In genomic region chr19:49146408-49146770, GRCh38 we compare ENCODE assay signal across 12 cellular contexts. TPM values are rescaled to one million over a fixed set of nuclear protein-coding genes. Genes with fewer than 3 reads are reported as not detected.
DNase-seq lines count a peak whose midpoint lies in the region; TF ChIP-seq lines count a peak whose summit lies in the region.
"Not testable (repeated sequence)": the region's sequence is repeated elsewhere in the genome, so short reads cannot be mapped to it uniquely, and the experiment has no call there.
"Had no signal": no experiment of that assay in that cellular context is flagged by ENCODE, and none has a peak within 500 bp of the region (broad histone marks: within the 10 kb centered on the region; RNA-seq: fewer than 3 reads in every experiment).

No MANE protein-coding gene starts in this region.

- H3K27me3 ChIP-seq in BLaER1; HUES6 (ENCODE audit: control insufficient read depth, insufficient read depth, low read length); SU-DHL-6 (ENCODE audit: low read length); osteoblast (ENCODE audit: insufficient read depth, low read length): not testable (repeated sequence)

- not testable (repeated sequence) for H3K27me3 Mint-ChIP-seq in brain

- peaks cover 55% of the 10 kb centered on the region for H3K4me1 Mint-ChIP-seq in brain

- H4K20me1 ChIP-seq in BLaER1; SU-DHL-6 (ENCODE audit: low read depth, low read length); osteoblast (ENCODE audit: insufficient read depth, low read length): not testable (repeated sequence)

- peaks cover 62% of the 10 kb centered on the region for H3K4me1 ChIP-seq in BLaER1
- peaks cover 19% of the 10 kb centered on the region for H3K4me1 ChIP-seq in HUES6 (ENCODE audit: control insufficient read depth, insufficient read depth, low read length)
- peaks cover 34% of the 10 kb centered on the region for H3K4me1 ChIP-seq in osteoblast (ENCODE audit: insufficient read depth, low read length)

- H3K27ac Mint-ChIP-seq in brain = peak overlapping the region; percentile 56 to 96 (median 89)

- H3K4me3 ChIP-seq in BLaER1; SU-DHL-6 (ENCODE audit: insufficient read depth, low read length, poor library complexity, severe bottlenecking): not testable (repeated sequence)
- H3K4me3 ChIP-seq in HUES6 (ENCODE audit: low read depth, low read length) = peak overlapping the region; percentile 53
- H3K4me3 ChIP-seq in osteoblast (ENCODE audit: insufficient read depth, low read length) = peak overlapping the region; percentile 72

- H3K9me3 ChIP-seq in BLaER1; HUES6 (ENCODE audit: control insufficient read depth, insufficient read depth, low read depth, low read length); SU-DHL-6 (ENCODE audit: insufficient read depth, low read length); osteoblast (ENCODE audit: low read depth, low read length): not testable (repeated sequence)

- not testable (repeated sequence) for TF ChIP-seq CTCF in SU-DHL-6 (IDR thresholded peaks at IDR 0.05; ENCODE audit: insufficient read depth, low read length, poor library complexity, severe bottlenecking); brain (conservative IDR thresholded peaks at IDR 0.05); osteoblast (IDR thresholded peaks at IDR 0.05; ENCODE audit: extremely low read depth, low read depth, low read length)

- H3K27ac ChIP-seq in BLaER1; HUES6 (ENCODE audit: low read depth, low read length); SU-DHL-6 (ENCODE audit: low read depth, low read length); osteoblast (ENCODE audit: low read depth, low read length): not testable (repeated sequence)
- H3K27ac ChIP-seq in temporal lobe (ENCODE audit: low read depth, low read length) = peak overlapping the region; percentile 17

- H3K36me3 ChIP-seq in BLaER1; HUES6 (ENCODE audit: control insufficient read depth, insufficient read depth, low read length); SU-DHL-6 (ENCODE audit: low read length); osteoblast (ENCODE audit: insufficient read depth, low read length): not testable (repeated sequence)

- H3K4me3 Mint-ChIP-seq in brain = peak overlapping the region; percentile 72 to 80 (median 76)

- not testable (repeated sequence) for H3K9me2 ChIP-seq in SU-DHL-6 (replicated peaks; ENCODE audit: insufficient read depth, low read length)

- H3K36me3 Mint-ChIP-seq in brain = peaks cover 23% of the 10 kb centered on the region

- not testable (repeated sequence) for H3K79me2 ChIP-seq in SU-DHL-6 (ENCODE audit: insufficient read depth, low read length); osteoblast (ENCODE audit: insufficient read depth, low read length)

- H3K9ac ChIP-seq in BLaER1; HUES6 (ENCODE audit: low read length); SU-DHL-6 (ENCODE audit: low read length): not testable (repeated sequence)

- H3K4me2 ChIP-seq in BLaER1 = peak overlapping the region; percentile 71
- H3K4me2 ChIP-seq in SU-DHL-6 (ENCODE audit: low read depth, low read length, poor library complexity, severe bottlenecking) = peak overlapping the region; percentile 43
- H3K4me2 ChIP-seq in osteoblast (ENCODE audit: insufficient read depth, low read length) = peak overlapping the region; percentile 86

- not testable (repeated sequence) for H2AFZ ChIP-seq in SU-DHL-6 (ENCODE audit: low read depth, low read length, severe bottlenecking)
- peak overlapping the region; percentile 76 for H2AFZ ChIP-seq in osteoblast (ENCODE audit: low read length)

- H3K9me3 Mint-ChIP-seq in brain = not testable (repeated sequence)

- DNase-seq in fibroblast of the conjunctiva (ENCODE audit: low read depth) (peak; percentile 24), iPS-NIHi7 (ENCODE audit: extremely low spot score) (peak; percentile 43), osteoblast (ENCODE audit: insufficient read length, low spot score, missing footprints) (peak; percentile 88)

- H3F3A ChIP-seq in SU-DHL-6 (ENCODE audit: insufficient read depth) = not testable (repeated sequence)

RNA-seq across cellular contexts. Expression of gene HRC, which starts 8.8 kb away (rescaled TPM):
- 3.0 TPM for polyA plus RNA-seq in brain (ENCODE audit: insufficient read depth, low read depth, low replicate concordance)
- not detected in 2 replicates for total RNA-seq in osteoblast
- 0.25 TPM for total RNA-seq in temporal lobe
- total RNA-seq: bronchial epithelial cell; Daoy; dermis microvascular lymphatic vessel endothelial cell; T-helper 1 cell treated with Interleukin-12 subunit alpha and Interleukin-12 subunit beta and Interleukin-4 antibody, amounts not matched to agents 30 ng/mL and 1 ng/mL, for 36 hours had no signal

RNA-seq across cellular contexts. Expression of gene TRPM4, which starts 11.2 kb away (rescaled TPM):
- 3.2 TPM for polyA plus RNA-seq in brain (ENCODE audit: insufficient read depth, low read depth, low replicate concordance)
- 15.9 and 20.6 TPM in 2 replicates for total RNA-seq in osteoblast
- 4.2 TPM for total RNA-seq in temporal lobe

RNA-seq across cellular contexts. Expression of gene PPFIA3, which starts 27.0 kb away (rescaled TPM):
- polyA plus RNA-seq in brain (ENCODE audit: insufficient read depth, low read depth, low replicate concordance) = 43.6 TPM
- total RNA-seq in osteoblast = 1.1 and 1.2 TPM in 2 replicates
- 33.9 TPM for total RNA-seq in temporal lobe

RNA-seq across cellular contexts. Expression of gene C19orf73, which starts 27.4 kb away (rescaled TPM):
- 4.1 TPM for polyA plus RNA-seq in brain (ENCODE audit: insufficient read depth, low read depth, low replicate concordance)
- total RNA-seq in osteoblast (0.36 TPM in 1 of 2 replicates, not detected in the other), temporal lobe (0.25 TPM)

RNA-seq across cellular contexts. Expression of gene LIN7B, which starts 32.2 kb away (rescaled TPM):
- 18.0 TPM for polyA plus RNA-seq in brain (ENCODE audit: insufficient read depth, low read depth, low replicate concordance)
- total RNA-seq in osteoblast (5.6 and 6.2 TPM in 2 replicates), temporal lobe (19.7 TPM)

Comparison
In these comparisons a context has a peak if more than half of its experiments do, and no peak if none do; other contexts are left out.
1. DNase-seq: peak in every context shown above with its lines; median percentile 88 in osteoblast; 43 in iPS-NIHi7; 24 in fibroblast of the conjunctiva.
2. RNA of gene PPFIA3, which starts 27.0 kb away (total RNA-seq): 33.9 TPM in temporal lobe (single experiment); 1.1 to 1.2 TPM in osteoblast; every median in the first group is over 10 times any median in the second.
3. Peak in every context shown above with its lines, with median percentiles within 50 percentile points of each other: H3K4me2 ChIP-seq.